Comparison of ENCODE assay signal across 1 cellular context in genomic region chr10:11824376-11824775, GRCh38.
TF ChIP-seq lines count a peak whose summit lies in the region.

No MANE protein-coding gene starts in this region.

TF ChIP-seq in H1, 55 proteins besides CTCF, POLR2A, EP300 and RAD21:
- TF ChIP-seq CTBP2 (IDR thresholded peaks at IDR 0.05; ENCODE audit: borderline replicate concordance, insufficient read depth, insufficient read length, low read length): no peak
- no peak for TF ChIP-seq RNF2 (IDR thresholded peaks at IDR 0.05; ENCODE audit: borderline replicate concordance, low read depth, low read length, missing control alignments, poor library complexity, severe bottlenecking)
- TF ChIP-seq YY1 (IDR thresholded peaks at IDR 0.05; ENCODE audit: low read depth, low read length): no peak
- TF ChIP-seq MAFK (IDR thresholded peaks at IDR 0.05; ENCODE audit: low read depth, low read length): no peak
- no peak for TF ChIP-seq MAX (IDR thresholded peaks at IDR 0.05)
- TF ChIP-seq BCL11A (IDR thresholded peaks at IDR 0.05; ENCODE audit: low read depth in 2 of 2, low read length in 2 of 2): no peak
- no peak for TF ChIP-seq CBX8 (IDR thresholded peaks at IDR 0.05; ENCODE audit: borderline replicate concordance, low read depth, low read length)
- TF ChIP-seq JUN (IDR thresholded peaks at IDR 0.05; ENCODE audit: low read depth, low read length): no peak
- no peak for TF ChIP-seq POU5F1 (IDR thresholded peaks at IDR 0.05; ENCODE audit: low read depth, low read length)
- TF ChIP-seq RFX5 (IDR thresholded peaks at IDR 0.05; ENCODE audit: borderline replicate concordance, low read depth, low read length): no peak
- no peak for TF ChIP-seq SP4 (IDR thresholded peaks at IDR 0.05; ENCODE audit: low read length)
- no peak for TF ChIP-seq TAF1 (IDR thresholded peaks at IDR 0.05; ENCODE audit: low read depth, low read length)
- no peak for TF ChIP-seq USF2 (IDR thresholded peaks at IDR 0.05; ENCODE audit: low read length)
- no peak for TF ChIP-seq BACH1 (IDR thresholded peaks at IDR 0.05; ENCODE audit: low read length)
- TF ChIP-seq CHD7 (IDR thresholded peaks at IDR 0.05; ENCODE audit: insufficient replicate concordance, low read length): no peak
- TF ChIP-seq EGR1 (IDR thresholded peaks at IDR 0.05; ENCODE audit: borderline replicate concordance, low read depth, low read length): no peak
